1 cellular context compared by ENCODE assay signal in the genomic region with DNA sequence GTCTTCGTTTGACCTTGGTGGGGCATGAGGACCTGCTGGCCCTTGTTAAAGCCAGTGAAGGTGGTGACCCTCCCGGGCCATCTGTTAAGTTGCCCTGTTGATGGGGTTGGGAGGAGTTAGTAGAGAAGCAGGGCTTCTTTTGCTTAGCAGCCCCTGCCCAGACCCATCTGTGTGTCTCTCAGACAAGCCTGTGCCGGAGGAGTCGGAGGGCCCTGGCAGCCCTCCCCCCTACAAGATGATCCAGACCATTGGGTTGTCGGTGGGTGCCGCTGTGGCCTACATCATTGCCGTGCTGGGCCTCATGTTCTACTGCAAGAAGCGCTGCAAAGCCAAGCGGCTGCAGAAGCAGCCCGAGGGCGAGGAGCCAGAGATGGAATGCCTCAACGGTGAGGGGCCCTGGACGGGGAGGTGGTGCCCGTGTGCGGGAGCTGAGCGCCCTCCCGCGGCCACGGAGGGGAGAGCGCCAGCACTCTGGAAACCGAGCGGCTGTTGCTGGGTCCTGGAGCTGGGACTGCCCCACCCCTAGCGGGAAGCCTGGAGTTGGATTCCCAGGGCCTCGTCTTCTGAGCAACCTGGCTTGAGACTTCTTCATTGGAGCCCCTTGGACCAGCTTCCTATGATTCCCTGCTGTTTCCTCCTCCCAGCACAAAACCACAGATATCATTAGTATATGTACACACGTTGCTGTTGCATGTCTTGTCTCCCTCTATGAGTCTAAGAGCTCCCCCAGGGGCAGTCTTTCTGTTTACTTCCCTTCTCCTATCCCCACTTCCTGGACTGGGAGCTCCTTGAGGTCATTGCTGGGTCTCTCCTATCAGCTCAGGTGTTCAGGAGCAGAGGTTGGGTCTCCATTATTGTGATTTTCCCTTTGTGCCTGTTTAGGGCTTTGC.
A peak's percentile ranks its signal among the peaks of the same experiment; 100 is the strongest.
TF ChIP-seq lines count a peak whose summit lies in the region.

No MANE protein-coding gene starts in this region.

TF ChIP-seq in K562, 482 proteins besides CTCF, POLR2A, EP300 and RAD21 (continued from another document and continues in another):
- TF ChIP-seq SIN3A (IDR thresholded peaks at IDR 0.05; ENCODE audit: borderline replicate concordance in 2 of 2, control insufficient read depth in 1 of 2, low read depth in 2 of 2, low read length in 2 of 2) (no peak), ESRRB (CRISPR knock-in tag; IDR thresholded peaks at IDR 0.05; ENCODE audit: borderline replicate concordance) (no peak), HNRNPUL1 (IDR thresholded peaks at IDR 0.05; ENCODE audit: low read length) (no peak), NR1H2 (CRISPR knock-in tag; IDR thresholded peaks at IDR 0.05) (no peak), NFE2L1 (tag; IDR thresholded peaks at IDR 0.05; ENCODE audit: borderline replicate concordance, low read depth) (no peak), YBX1 (IDR thresholded peaks at IDR 0.05) (no peak), MAFG (tag; conservative IDR thresholded peaks at IDR 0.05) (no peak), ZNF143 (CRISPR knock-in tag; IDR thresholded peaks at IDR 0.05) (no peak), RBM14 (IDR thresholded peaks at IDR 0.05; ENCODE audit: borderline replicate concordance, insufficient read depth, low read depth, low read length) (no peak), CBFA2T2 (conservative IDR thresholded peaks at IDR 0.05) (no peak), ZKSCAN3 (CRISPR knock-in tag; IDR thresholded peaks at IDR 0.05) (no peak), MTA2 (IDR thresholded peaks at IDR 0.05; ENCODE audit: low read depth) (no peak), CBFA2T3 (IDR thresholded peaks at IDR 0.05) (no peak), HDAC3 (IDR thresholded peaks at IDR 0.05; ENCODE audit: borderline replicate concordance, partially characterized antibody) (no peak), MEF2D (tag; conservative IDR thresholded peaks at IDR 0.05; ENCODE audit: low read depth) (0 out of 2 replicates have a peak, but pooled peaks have one; percentile 30), FIP1L1 (IDR thresholded peaks at IDR 0.05; ENCODE audit: low read depth, low read length, poor library complexity, severe bottlenecking) (peak; percentile 28), ZNF778 (CRISPR knock-in tag; IDR thresholded peaks at IDR 0.05) (no peak), ZKSCAN8 (CRISPR knock-in tag; IDR thresholded peaks at IDR 0.05) (no peak), XRCC4 (IDR thresholded peaks at IDR 0.05; ENCODE audit: extremely low read depth, insufficient read depth, insufficient read length) (no peak), HDAC6 (IDR thresholded peaks at IDR 0.05; ENCODE audit: low read depth, low read length) (no peak), NUFIP1 (IDR thresholded peaks at IDR 0.05; ENCODE audit: partially characterized antibody) (no peak), PPARD (CRISPR knock-in tag; IDR thresholded peaks at IDR 0.05) (no peak), LCOR (CRISPR knock-in tag; IDR thresholded peaks at IDR 0.05) (peak; percentile 82; the same call in 1 of the 2 replicates), NEUROD1 (IDR thresholded peaks at IDR 0.05; ENCODE audit: borderline replicate concordance, low read depth, low read length, partially characterized antibody) (no peak), SMARCB1 (IDR thresholded peaks at IDR 0.05; ENCODE audit: insufficient read length, low read depth) (no peak), NONO (IDR thresholded peaks at IDR 0.05; ENCODE audit: low read depth in 2 of 2, low read length in 1 of 2) (peak in 1 of 2 experiments; percentile 70; a peak in 1 of 4 replicates), MYC (IDR thresholded peaks at IDR 0.05; ENCODE audit: low read depth, low read length) (peak; percentile 43; the same call in 1 of the 2 replicates), MYC (CRISPR knock-in tag; IDR thresholded peaks at IDR 0.05; ENCODE audit: borderline replicate concordance, low read depth) (no peak), KHSRP (IDR thresholded peaks at IDR 0.05) (no peak), NFE2 (IDR thresholded peaks at IDR 0.05; ENCODE audit: low read depth) (no peak), ZNF408 (CRISPR knock-in tag; IDR thresholded peaks at IDR 0.05; ENCODE audit: low read depth) (no peak), ZNF354B (CRISPR knock-in tag; IDR thresholded peaks at IDR 0.05) (no peak), HMG20A (CRISPR knock-in tag; conservative IDR thresholded peaks at IDR 0.05) (no peak), ZNF436 (CRISPR knock-in tag; IDR thresholded peaks at IDR 0.05) (no peak), ZNF184 (CRISPR knock-in tag; IDR thresholded peaks at IDR 0.05) (no peak), HCFC1 (IDR thresholded peaks at IDR 0.05; ENCODE audit: low read depth, low read length) (no peak), SAP30 (IDR thresholded peaks at IDR 0.05; ENCODE audit: borderline replicate concordance, insufficient read depth, low read depth, low read length, poor library complexity, severe bottlenecking) (no peak), ZNF584 (CRISPR knock-in tag; IDR thresholded peaks at IDR 0.05; ENCODE audit: low read depth) (0 out of 2 replicates have a peak, but pooled peaks have one; percentile 29), CHD2 (IDR thresholded peaks at IDR 0.05; ENCODE audit: low read depth, low read length) (no peak)
- TF ChIP-seq, protein P1, sequence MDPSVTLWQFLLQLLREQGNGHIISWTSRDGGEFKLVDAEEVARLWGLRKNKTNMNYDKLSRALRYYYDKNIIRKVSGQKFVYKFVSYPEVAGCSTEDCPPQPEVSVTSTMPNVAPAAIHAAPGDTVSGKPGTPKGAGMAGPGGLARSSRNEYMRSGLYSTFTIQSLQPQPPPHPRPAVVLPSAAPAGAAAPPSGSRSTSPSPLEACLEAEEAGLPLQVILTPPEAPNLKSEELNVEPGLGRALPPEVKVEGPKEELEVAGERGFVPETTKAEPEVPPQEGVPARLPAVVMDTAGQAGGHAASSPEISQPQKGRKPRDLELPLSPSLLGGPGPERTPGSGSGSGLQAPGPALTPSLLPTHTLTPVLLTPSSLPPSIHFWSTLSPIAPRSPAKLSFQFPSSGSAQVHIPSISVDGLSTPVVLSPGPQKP (CRISPR knock-in tag; IDR thresholded peaks at IDR 0.05) = no peak
- TF ChIP-seq, protein P2, sequence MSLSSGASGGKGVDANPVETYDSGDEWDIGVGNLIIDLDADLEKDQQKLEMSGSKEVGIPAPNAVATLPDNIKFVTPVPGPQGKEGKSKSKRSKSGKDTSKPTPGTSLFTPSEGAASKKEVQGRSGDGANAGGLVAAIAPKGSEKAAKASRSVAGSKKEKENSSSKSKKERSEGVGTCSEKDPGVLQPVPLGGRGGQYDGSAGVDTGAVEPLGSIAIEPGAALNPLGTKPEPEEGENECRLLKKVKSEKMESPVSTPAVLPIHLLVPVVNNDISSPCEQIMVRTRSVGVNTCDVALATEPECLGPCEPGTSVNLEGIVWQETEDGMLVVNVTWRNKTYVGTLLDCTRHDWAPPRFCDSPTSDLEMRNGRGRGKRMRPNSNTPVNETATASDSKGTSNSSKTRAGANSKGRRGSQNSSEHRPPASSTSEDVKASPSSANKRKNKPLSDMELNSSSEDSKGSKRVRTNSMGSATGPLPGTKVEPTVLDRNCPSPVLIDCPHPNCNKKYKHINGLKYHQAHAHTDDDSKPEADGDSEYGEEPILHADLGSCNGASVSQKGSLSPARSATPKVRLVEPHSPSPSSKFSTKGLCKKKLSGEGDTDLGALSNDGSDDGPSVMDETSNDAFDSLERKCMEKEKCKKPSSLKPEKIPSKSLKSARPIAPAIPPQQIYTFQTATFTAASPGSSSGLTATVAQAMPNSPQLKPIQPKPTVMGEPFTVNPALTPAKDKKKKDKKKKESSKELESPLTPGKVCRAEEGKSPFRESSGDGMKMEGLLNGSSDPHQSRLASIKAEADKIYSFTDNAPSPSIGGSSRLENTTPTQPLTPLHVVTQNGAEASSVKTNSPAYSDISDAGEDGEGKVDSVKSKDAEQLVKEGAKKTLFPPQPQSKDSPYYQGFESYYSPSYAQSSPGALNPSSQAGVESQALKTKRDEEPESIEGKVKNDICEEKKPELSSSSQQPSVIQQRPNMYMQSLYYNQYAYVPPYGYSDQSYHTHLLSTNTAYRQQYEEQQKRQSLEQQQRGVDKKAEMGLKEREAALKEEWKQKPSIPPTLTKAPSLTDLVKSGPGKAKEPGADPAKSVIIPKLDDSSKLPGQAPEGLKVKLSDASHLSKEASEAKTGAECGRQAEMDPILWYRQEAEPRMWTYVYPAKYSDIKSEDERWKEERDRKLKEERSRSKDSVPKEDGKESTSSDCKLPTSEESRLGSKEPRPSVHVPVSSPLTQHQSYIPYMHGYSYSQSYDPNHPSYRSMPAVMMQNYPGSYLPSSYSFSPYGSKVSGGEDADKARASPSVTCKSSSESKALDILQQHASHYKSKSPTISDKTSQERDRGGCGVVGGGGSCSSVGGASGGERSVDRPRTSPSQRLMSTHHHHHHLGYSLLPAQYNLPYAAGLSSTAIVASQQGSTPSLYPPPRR (CRISPR knock-in tag; IDR thresholded peaks at IDR 0.05; ENCODE audit: borderline replicate concordance) = no peak
- TF ChIP-seq, protein P3, sequence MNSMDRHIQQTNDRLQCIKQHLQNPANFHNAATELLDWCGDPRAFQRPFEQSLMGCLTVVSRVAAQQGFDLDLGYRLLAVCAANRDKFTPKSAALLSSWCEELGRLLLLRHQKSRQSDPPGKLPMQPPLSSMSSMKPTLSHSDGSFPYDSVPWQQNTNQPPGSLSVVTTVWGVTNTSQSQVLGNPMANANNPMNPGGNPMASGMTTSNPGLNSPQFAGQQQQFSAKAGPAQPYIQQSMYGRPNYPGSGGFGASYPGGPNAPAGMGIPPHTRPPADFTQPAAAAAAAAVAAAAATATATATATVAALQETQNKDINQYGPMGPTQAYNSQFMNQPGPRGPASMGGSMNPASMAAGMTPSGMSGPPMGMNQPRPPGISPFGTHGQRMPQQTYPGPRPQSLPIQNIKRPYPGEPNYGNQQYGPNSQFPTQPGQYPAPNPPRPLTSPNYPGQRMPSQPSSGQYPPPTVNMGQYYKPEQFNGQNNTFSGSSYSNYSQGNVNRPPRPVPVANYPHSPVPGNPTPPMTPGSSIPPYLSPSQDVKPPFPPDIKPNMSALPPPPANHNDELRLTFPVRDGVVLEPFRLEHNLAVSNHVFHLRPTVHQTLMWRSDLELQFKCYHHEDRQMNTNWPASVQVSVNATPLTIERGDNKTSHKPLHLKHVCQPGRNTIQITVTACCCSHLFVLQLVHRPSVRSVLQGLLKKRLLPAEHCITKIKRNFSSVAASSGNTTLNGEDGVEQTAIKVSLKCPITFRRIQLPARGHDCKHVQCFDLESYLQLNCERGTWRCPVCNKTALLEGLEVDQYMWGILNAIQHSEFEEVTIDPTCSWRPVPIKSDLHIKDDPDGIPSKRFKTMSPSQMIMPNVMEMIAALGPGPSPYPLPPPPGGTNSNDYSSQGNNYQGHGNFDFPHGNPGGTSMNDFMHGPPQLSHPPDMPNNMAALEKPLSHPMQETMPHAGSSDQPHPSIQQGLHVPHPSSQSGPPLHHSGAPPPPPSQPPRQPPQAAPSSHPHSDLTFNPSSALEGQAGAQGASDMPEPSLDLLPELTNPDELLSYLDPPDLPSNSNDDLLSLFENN (IDR thresholded peaks at IDR 0.05; ENCODE audit: low read depth in 2 of 2, low read length in 2 of 2) = no peak
- TF ChIP-seq, protein P4, sequence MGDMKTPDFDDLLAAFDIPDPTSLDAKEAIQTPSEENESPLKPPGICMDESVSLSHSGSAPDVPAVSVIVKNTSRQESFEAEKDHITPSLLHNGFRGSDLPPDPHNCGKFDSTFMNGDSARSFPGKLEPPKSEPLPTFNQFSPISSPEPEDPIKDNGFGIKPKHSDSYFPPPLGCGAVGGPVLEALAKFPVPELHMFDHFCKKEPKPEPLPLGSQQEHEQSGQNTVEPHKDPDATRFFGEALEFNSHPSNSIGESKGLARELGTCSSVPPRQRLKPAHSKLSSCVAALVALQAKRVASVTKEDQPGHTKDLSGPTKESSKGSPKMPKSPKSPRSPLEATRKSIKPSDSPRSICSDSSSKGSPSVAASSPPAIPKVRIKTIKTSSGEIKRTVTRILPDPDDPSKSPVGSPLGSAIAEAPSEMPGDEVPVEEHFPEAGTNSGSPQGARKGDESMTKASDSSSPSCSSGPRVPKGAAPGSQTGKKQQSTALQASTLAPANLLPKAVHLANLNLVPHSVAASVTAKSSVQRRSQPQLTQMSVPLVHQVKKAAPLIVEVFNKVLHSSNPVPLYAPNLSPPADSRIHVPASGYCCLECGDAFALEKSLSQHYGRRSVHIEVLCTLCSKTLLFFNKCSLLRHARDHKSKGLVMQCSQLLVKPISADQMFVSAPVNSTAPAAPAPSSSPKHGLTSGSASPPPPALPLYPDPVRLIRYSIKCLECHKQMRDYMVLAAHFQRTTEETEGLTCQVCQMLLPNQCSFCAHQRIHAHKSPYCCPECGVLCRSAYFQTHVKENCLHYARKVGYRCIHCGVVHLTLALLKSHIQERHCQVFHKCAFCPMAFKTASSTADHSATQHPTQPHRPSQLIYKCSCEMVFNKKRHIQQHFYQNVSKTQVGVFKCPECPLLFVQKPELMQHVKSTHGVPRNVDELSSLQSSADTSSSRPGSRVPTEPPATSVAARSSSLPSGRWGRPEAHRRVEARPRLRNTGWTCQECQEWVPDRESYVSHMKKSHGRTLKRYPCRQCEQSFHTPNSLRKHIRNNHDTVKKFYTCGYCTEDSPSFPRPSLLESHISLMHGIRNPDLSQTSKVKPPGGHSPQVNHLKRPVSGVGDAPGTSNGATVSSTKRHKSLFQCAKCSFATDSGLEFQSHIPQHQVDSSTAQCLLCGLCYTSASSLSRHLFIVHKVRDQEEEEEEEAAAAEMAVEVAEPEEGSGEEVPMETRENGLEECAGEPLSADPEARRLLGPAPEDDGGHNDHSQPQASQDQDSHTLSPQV (IDR thresholded peaks at IDR 0.05) = no peak
- TF ChIP-seq, protein P5, sequence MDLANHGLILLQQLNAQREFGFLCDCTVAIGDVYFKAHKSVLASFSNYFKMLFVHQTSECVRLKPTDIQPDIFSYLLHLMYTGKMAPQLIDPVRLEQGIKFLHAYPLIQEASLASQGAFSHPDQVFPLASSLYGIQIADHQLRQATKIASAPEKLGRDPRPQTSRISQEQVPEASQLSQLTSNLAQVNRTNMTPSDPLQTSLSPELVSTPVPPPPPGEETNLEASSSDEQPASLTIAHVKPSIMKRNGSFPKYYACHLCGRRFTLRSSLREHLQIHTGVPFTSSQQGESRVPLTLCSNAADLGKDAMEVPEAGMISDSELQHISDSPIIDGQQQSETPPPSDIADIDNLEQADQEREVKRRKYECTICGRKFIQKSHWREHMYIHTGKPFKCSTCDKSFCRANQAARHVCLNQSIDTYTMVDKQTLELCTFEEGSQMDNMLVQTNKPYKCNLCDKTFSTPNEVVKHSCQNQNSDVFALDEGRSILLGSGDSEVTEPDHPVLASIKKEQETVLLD (IDR thresholded peaks at IDR 0.05) = no peak
- TF ChIP-seq, protein P6, sequence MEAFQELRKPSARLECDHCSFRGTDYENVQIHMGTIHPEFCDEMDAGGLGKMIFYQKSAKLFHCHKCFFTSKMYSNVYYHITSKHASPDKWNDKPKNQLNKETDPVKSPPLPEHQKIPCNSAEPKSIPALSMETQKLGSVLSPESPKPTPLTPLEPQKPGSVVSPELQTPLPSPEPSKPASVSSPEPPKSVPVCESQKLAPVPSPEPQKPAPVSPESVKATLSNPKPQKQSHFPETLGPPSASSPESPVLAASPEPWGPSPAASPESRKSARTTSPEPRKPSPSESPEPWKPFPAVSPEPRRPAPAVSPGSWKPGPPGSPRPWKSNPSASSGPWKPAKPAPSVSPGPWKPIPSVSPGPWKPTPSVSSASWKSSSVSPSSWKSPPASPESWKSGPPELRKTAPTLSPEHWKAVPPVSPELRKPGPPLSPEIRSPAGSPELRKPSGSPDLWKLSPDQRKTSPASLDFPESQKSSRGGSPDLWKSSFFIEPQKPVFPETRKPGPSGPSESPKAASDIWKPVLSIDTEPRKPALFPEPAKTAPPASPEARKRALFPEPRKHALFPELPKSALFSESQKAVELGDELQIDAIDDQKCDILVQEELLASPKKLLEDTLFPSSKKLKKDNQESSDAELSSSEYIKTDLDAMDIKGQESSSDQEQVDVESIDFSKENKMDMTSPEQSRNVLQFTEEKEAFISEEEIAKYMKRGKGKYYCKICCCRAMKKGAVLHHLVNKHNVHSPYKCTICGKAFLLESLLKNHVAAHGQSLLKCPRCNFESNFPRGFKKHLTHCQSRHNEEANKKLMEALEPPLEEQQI (IDR thresholded peaks at IDR 0.05) = no peak
